Comparison of ENCODE assay signal across 15 cellular contexts in the genomic region with DNA sequence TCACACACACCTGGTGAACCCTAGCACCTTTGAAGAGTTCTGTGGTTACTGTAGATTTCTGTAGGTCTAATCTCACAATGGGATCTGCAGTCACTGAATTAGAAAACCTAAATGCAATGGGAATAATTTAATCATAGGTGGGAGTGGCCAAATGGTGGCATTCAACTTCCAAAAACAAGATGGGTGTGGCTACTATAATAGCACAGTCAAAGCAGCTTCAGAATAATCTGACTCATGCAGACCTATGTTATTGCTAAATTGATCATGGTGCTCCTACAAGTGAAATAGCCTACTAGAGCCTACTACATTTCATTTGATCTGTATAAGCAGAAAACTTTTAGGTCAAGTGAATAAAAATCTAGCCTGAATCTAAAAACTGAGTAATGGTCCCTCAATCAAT.
A peak's percentile ranks its signal among the peaks of the same experiment; 100 is the strongest.
DNase-seq lines count a peak whose midpoint lies in the region; ATAC-seq and TF ChIP-seq lines count a peak whose summit lies in the region.
"Had no signal": no experiment of that assay in that cellular context is flagged by ENCODE, and none has a peak within 500 bp of the region (broad histone marks: within the 10 kb centered on the region; RNA-seq: fewer than 3 reads in every experiment).

No MANE protein-coding gene starts in this region.

- peaks cover 2 to 3% of the 10 kb centered on the region in 2 donors for H3K9me3 Mint-ChIP-seq in natural killer cell
- H3K9me3 Mint-ChIP-seq: HFFc6 had no signal

- no peak for TF ChIP-seq CTCF in epithelial cell of esophagus (IDR thresholded peaks at IDR 0.05; ENCODE audit: insufficient read depth, low read depth, low read length, missing control alignments)
- TF ChIP-seq CTCF in natural killer cell (IDR thresholded peaks at IDR 0.05): no peak

- no peaks in the 10 kb centered on the region for H3K27me3 Mint-ChIP-seq in natural killer cell (ENCODE audit: low read depth in 2 of 2)

- intact Hi-C loops in natural killer cell (cut with micrococcal nuclease): no loop called here

- H3K27ac Mint-ChIP-seq in natural killer cell: no peak overlapping the region
- H3K27ac Mint-ChIP-seq: HFFc6 had no signal

- CTCF ChIA-PET in HEK293T (lab: Yijun Ruan, JAX): no interaction called here

- POLR2A ChIA-PET in HEK293T (lab: Yijun Ruan, JAX): no interaction called here

- H3K4me1 Mint-ChIP-seq in natural killer cell: no peaks in the 10 kb centered on the region

- no peaks in the 10 kb centered on the region for H3K36me3 Mint-ChIP-seq in natural killer cell

- ATAC-seq in natural killer cell: no peak

- DNase-seq in HPDE6-E6E7 (ENCODE audit: extremely low spot score) (peak; percentile 1), OCI-M1 (lab: John Stamatoyannopoulos, UW) (peak; percentile 83), epithelial cell of esophagus (ENCODE audit: low read depth) (peak; percentile 63), renal cortical epithelial cell (ENCODE audit: low read depth) (peak; percentile 16), NCI-H1092 (lab: John Stamatoyannopoulos, UW) (no peak), HEK293T (ENCODE audit: extremely low spot score) (no peak), natural killer cell (no peak)
- DNase-seq: AML-193, DMS79 treated with DMSO at 0.1 percent for 48 hours, HFFc6, NCI-H1105 treated with DMSO at 0.1 percent for 48 hours, NCI-H187, NCI-H2107, NCI-H510A, NCI-H774 had no signal

- H3K4me3 Mint-ChIP-seq in natural killer cell: no peak overlapping the region
- H3K4me3 Mint-ChIP-seq: HFFc6 had no signal

- H3K4me3 ChIP-seq in epithelial cell of esophagus (ENCODE audit: low read length): no peak overlapping the region

TF ChIP-seq in HEK293T, 16 proteins besides CTCF, POLR2A, EP300 and RAD21:
- no peak for TF ChIP-seq TARDBP (IDR thresholded peaks at IDR 0.05)
- no peak for TF ChIP-seq NFRKB (IDR thresholded peaks at IDR 0.05)
- no peak for TF ChIP-seq FOXM1 (IDR thresholded peaks at IDR 0.05; ENCODE audit: borderline replicate concordance)
- no peak for TF ChIP-seq FOXA1 (IDR thresholded peaks at IDR 0.05)

Comparison
In these comparisons a context has a peak if more than half of its experiments do, and no peak if none do; other contexts are left out.
1. DNase-seq: peak in HPDE6-E6E7 (single experiment), OCI-M1 (single experiment), epithelial cell of esophagus (single experiment) and renal cortical epithelial cell (single experiment); none in NCI-H1092 (single experiment), HEK293T (single experiment) and natural killer cell (single experiment).